In genomic region chr19:12779162-12779993, GRCh38 we compare ENCODE assay signal across 8 cellular contexts. TPM values are rescaled to one million over a fixed set of nuclear protein-coding genes. Genes with fewer than 3 reads are reported as not detected.
DNase-seq lines count a peak whose midpoint lies in the region; ATAC-seq and TF ChIP-seq lines count a peak whose summit lies in the region.

No MANE protein-coding gene starts in this region.

- H3K36me3 Mint-ChIP-seq in activated T-helper 1 cell treated with anti-CD3 and anti-CD28 coated beads, Interleukin-12 subunit alpha, Interleukin-12 subunit beta, Interleukin-2, Interleukin-4 antibody, amounts not matched to agents 30 ng/mL and 10 ng/mL and 1 ng/mL, durations not matched to agents 14 hours and 24 hours and 36 hours (ENCODE audit: low read depth) = no peaks in the 10 kb centered on the region

- WGBS in heart left ventricle, 4 donors = 59 to 69% (median 66%) methylated on average over 13 to 15 of the region's 15 CpGs
- 68 to 74% methylated on average over 15 of the region's 15 CpGs for WGBS in sigmoid colon, 2 donors

- H3K4me1 ChIP-seq in heart left ventricle (peaks cover 6 to 65% (median 55%) of the 10 kb centered on the region in 12 donors), sigmoid colon (peaks cover 0 to 60% (median 52%) of the 10 kb centered on the region in 4 donors)

- peak overlapping the region; percentile 86 for H3K4me3 Mint-ChIP-seq in activated T-helper 1 cell treated with anti-CD3 and anti-CD28 coated beads, Interleukin-12 subunit alpha, Interleukin-12 subunit beta, Interleukin-2, Interleukin-4 antibody, amounts not matched to agents 30 ng/mL and 10 ng/mL and 1 ng/mL, durations not matched to agents 14 hours and 24 hours and 36 hours

- no peaks in the 10 kb centered on the region for H3K27me3 ChIP-seq in heart left ventricle
- no peaks in the 10 kb centered on the region for H3K27me3 ChIP-seq in sigmoid colon

- no peaks in the 10 kb centered on the region for H3K36me3 ChIP-seq in heart left ventricle
- H3K36me3 ChIP-seq in sigmoid colon = no peaks in the 10 kb centered on the region

- TF ChIP-seq CTCF in heart left ventricle (IDR thresholded peaks at IDR 0.05) (peak in 1 of 12 donors; percentile 20), sigmoid colon (IDR thresholded peaks at IDR 0.05) (no peak)

- H3K9me3 ChIP-seq in heart left ventricle = no peaks in the 10 kb centered on the region
- H3K9me3 ChIP-seq in sigmoid colon = no peaks in the 10 kb centered on the region

- peak overlapping the region in 8 of 12 donors; percentile 54 to 83 (median 70) for H3K4me3 ChIP-seq in heart left ventricle
- peak overlapping the region in 2 of 4 donors; percentile 58 to 67 for H3K4me3 ChIP-seq in sigmoid colon

- ATAC-seq in heart left ventricle (peak; percentile 8 to 34 (median 20)), HG02571 (IDR thresholded peaks at IDR 0.05; ENCODE audit: unreplicated experiment) (no peak), HG02870 (IDR thresholded peaks at IDR 0.05; ENCODE audit: unreplicated experiment) (no peak)

- no peak for TF ChIP-seq EP300 in sigmoid colon (IDR thresholded peaks at IDR 0.05)

- H3K27ac ChIP-seq in heart left ventricle (peak overlapping the region; percentile 78 to 99 (median 94)), sigmoid colon (peak overlapping the region; percentile 89 to 97 (median 94))

- H3K27me3 Mint-ChIP-seq in activated T-helper 1 cell treated with anti-CD3 and anti-CD28 coated beads, Interleukin-12 subunit alpha, Interleukin-12 subunit beta, Interleukin-2, Interleukin-4 antibody, amounts not matched to agents 30 ng/mL and 10 ng/mL and 1 ng/mL, durations not matched to agents 14 hours and 24 hours and 36 hours (ENCODE audit: insufficient read depth) = no peaks in the 10 kb centered on the region

- DNase-seq in Daoy (ENCODE audit: low read depth) = peak; percentile 91
- DNase-seq in LHCN-M2 (ENCODE audit: low read depth) = peak; percentile 79
- DNase-seq in activated T-helper 1 cell treated with anti-CD3 and anti-CD28 coated beads, Interleukin-12 subunit alpha, Interleukin-12 subunit beta, Interleukin-2, Interleukin-4 antibody, amounts not matched to agents 30 ng/mL and 10 ng/mL and 1 ng/mL, durations not matched to agents 14 hours and 24 hours and 36 hours (ENCODE audit: low spot score) = no peak
- DNase-seq in heart left ventricle = peak; percentile 74 to 90 (median 81)
- peak; percentile 89 for DNase-seq in sigmoid colon
- DNase-seq in stimulated activated CD4-positive, alpha-beta T cell treated with anti-CD3 and anti-CD28 coated beads, Interleukin-4, amount 100 ng/mL, for 1 hour = no peak

- intact Hi-C loops in activated T-helper 1 cell treated with anti-CD3 and anti-CD28 coated beads, Interleukin-12 subunit alpha, Interleukin-12 subunit beta, Interleukin-2, Interleukin-4 antibody, amounts not matched to agents 30 ng/mL and 10 ng/mL and 1 ng/mL, durations not matched to agents 14 hours and 24 hours and 36 hours (cut with micrococcal nuclease) = loop anchor here (5.0 kb wide), 1 partner anchor 57 kb away; the partner anchor contains the start of gene TNPO2
- intact Hi-C loops in heart left ventricle (cut with DNase I) (loop anchor here in 1 of 10 donors (2.0 kb wide), 1 partner anchor 13 kb away; no protein-coding TSS in a partner anchor), sigmoid colon (cut with DNase I) (no loop called here)

- no peaks in the 10 kb centered on the region for H3K9me3 Mint-ChIP-seq in activated T-helper 1 cell treated with anti-CD3 and anti-CD28 coated beads, Interleukin-12 subunit alpha, Interleukin-12 subunit beta, Interleukin-2, Interleukin-4 antibody, amounts not matched to agents 30 ng/mL and 10 ng/mL and 1 ng/mL, durations not matched to agents 14 hours and 24 hours and 36 hours

- TF ChIP-seq POLR2A in heart left ventricle (IDR thresholded peaks at IDR 0.05) (no peak), sigmoid colon (IDR thresholded peaks at IDR 0.05) (no peak)

- H3K27ac Mint-ChIP-seq in activated T-helper 1 cell treated with anti-CD3 and anti-CD28 coated beads, Interleukin-12 subunit alpha, Interleukin-12 subunit beta, Interleukin-2, Interleukin-4 antibody, amounts not matched to agents 30 ng/mL and 10 ng/mL and 1 ng/mL, durations not matched to agents 14 hours and 24 hours and 36 hours = peak overlapping the region; percentile 45

- peaks cover 42% of the 10 kb centered on the region for H3K4me1 Mint-ChIP-seq in activated T-helper 1 cell treated with anti-CD3 and anti-CD28 coated beads, Interleukin-12 subunit alpha, Interleukin-12 subunit beta, Interleukin-2, Interleukin-4 antibody, amounts not matched to agents 30 ng/mL and 10 ng/mL and 1 ng/mL, durations not matched to agents 14 hours and 24 hours and 36 hours (ENCODE audit: low read depth)

RNA-seq across cellular contexts. Expression of gene HOOK2, which starts 4.0 kb away (rescaled TPM):
- total RNA-seq in Daoy (2014; rRNA removed; shearing (Covaris generic)) = 5.1 and 11.0 TPM in 2 replicates
- total RNA-seq in LHCN-M2 (2014; rRNA removed) = 15.2 and 20.3 TPM in 2 replicates
- polyA plus RNA-seq in LHCN-M2 (2012) = 16.9 TPM
- 13.3 and 15.7 TPM in 2 replicates for total RNA-seq in activated T-helper 1 cell treated with anti-CD3 and anti-CD28 coated beads, Interleukin-12 subunit alpha, Interleukin-12 subunit beta, Interleukin-2, Interleukin-4 antibody, amounts not matched to agents 30 ng/mL and 10 ng/mL and 1 ng/mL, durations not matched to agents 14 hours and 24 hours and 36 hours
- 10 to 100 TPM; 45.5 to 90.1 (median 62.6) TPM for total RNA-seq in heart left ventricle
- 10 to 100 TPM; 29.9 to 83.5 TPM for polyA plus RNA-seq in heart left ventricle
- 10 to 100 TPM; 10.2 to 37.9 (median 12.7) TPM for total RNA-seq in sigmoid colon
- polyA plus RNA-seq in sigmoid colon = 10 to 100 TPM; 36.0 to 80.4 (median 42.1) TPM

RNA-seq across cellular contexts. Expression of gene JUNB, which starts 11.9 kb away (rescaled TPM):
- 61.6 and 66.6 TPM in 2 replicates for total RNA-seq in Daoy (2014; rRNA removed; shearing (Covaris generic))
- total RNA-seq in LHCN-M2 (2014; rRNA removed) (76.8 and 91.4 TPM in 2 replicates), heart left ventricle (100 to 1,000 TPM in 4 of 9 donors, 10 to 100 TPM in 5; 19.6 to 205 (median 67.6) TPM), sigmoid colon (1,000 to 10,000 TPM in 1 of 4 donors, 100 to 1,000 TPM in 3; 125 to 1,252 (median 504) TPM)
- 34.8 TPM for polyA plus RNA-seq in LHCN-M2 (2012)
- total RNA-seq in activated T-helper 1 cell treated with anti-CD3 and anti-CD28 coated beads, Interleukin-12 subunit alpha, Interleukin-12 subunit beta, Interleukin-2, Interleukin-4 antibody, amounts not matched to agents 30 ng/mL and 10 ng/mL and 1 ng/mL, durations not matched to agents 14 hours and 24 hours and 36 hours = 311 and 312 TPM in 2 replicates
- polyA plus RNA-seq in heart left ventricle (10 to 100 TPM; 29.6 to 52.9 TPM), sigmoid colon (100 to 1,000 TPM in 2 of 3 donors, 10 to 100 TPM in 1; 91.6 to 289 (median 249) TPM)

RNA-seq across cellular contexts. Expression of gene PRDX2, which starts 22.2 kb away (rescaled TPM):
- 81.7 and 99.3 TPM in 2 replicates for total RNA-seq in Daoy (2014; rRNA removed; shearing (Covaris generic))
- total RNA-seq in LHCN-M2 (2014; rRNA removed) (101 and 124 TPM in 2 replicates), heart left ventricle (1,000 to 10,000 TPM in 2 of 9 donors, 100 to 1,000 TPM in 7; 435 to 1,432 (median 684) TPM), sigmoid colon (100 to 1,000 TPM; 248 to 312 (median 264) TPM)
- 111 TPM for polyA plus RNA-seq in LHCN-M2 (2012)
- total RNA-seq in activated T-helper 1 cell treated with anti-CD3 and anti-CD28 coated beads, Interleukin-12 subunit alpha, Interleukin-12 subunit beta, Interleukin-2, Interleukin-4 antibody, amounts not matched to agents 30 ng/mL and 10 ng/mL and 1 ng/mL, durations not matched to agents 14 hours and 24 hours and 36 hours = 277 and 280 TPM in 2 replicates
- polyA plus RNA-seq in heart left ventricle (100 to 1,000 TPM; 544 to 645 TPM), sigmoid colon (100 to 1,000 TPM; 277 to 379 (median 284) TPM)

RNA-seq across cellular contexts. Expression of gene THSD8, which starts 22.5 kb away (rescaled TPM):
- not detected in 2 replicates for total RNA-seq in Daoy (2014; rRNA removed; shearing (Covaris generic))
- total RNA-seq in LHCN-M2 (2014; rRNA removed) (not detected in 2 replicates), heart left ventricle (1 to 10 TPM in 7 of 9 donors, not detected in 2; 1.2 to 6.8 (median 2.2) TPM), sigmoid colon (not detected)
- 22.8 TPM for polyA plus RNA-seq in LHCN-M2 (2012)
- total RNA-seq in activated T-helper 1 cell treated with anti-CD3 and anti-CD28 coated beads, Interleukin-12 subunit alpha, Interleukin-12 subunit beta, Interleukin-2, Interleukin-4 antibody, amounts not matched to agents 30 ng/mL and 10 ng/mL and 1 ng/mL, durations not matched to agents 14 hours and 24 hours and 36 hours = 28.0 and 28.1 TPM in 2 replicates
- polyA plus RNA-seq in heart left ventricle (1 to 10 TPM in 1 of 2 donors, under 1 TPM in 1; 0.35 to 3.2 TPM), sigmoid colon (1 to 10 TPM in 2 of 3 donors, not detected in 1; 2.5 to 2.8 TPM)

RNA-seq across cellular contexts. Expression of gene RNASEH2A, which starts 27.0 kb away (rescaled TPM):
- 75.8 and 76.9 TPM in 2 replicates for total RNA-seq in Daoy (2014; rRNA removed; shearing (Covaris generic))
- total RNA-seq in LHCN-M2 (2014; rRNA removed) = 56.2 and 59.5 TPM in 2 replicates
- 58.3 TPM for polyA plus RNA-seq in LHCN-M2 (2012)
- 36.1 and 37.5 TPM in 2 replicates for total RNA-seq in activated T-helper 1 cell treated with anti-CD3 and anti-CD28 coated beads, Interleukin-12 subunit alpha, Interleukin-12 subunit beta, Interleukin-2, Interleukin-4 antibody, amounts not matched to agents 30 ng/mL and 10 ng/mL and 1 ng/mL, durations not matched to agents 14 hours and 24 hours and 36 hours
- 1 to 10 TPM in 8 of 9 donors, under 1 TPM in 1; 0.63 to 7.6 (median 4.0) TPM for total RNA-seq in heart left ventricle
- polyA plus RNA-seq in heart left ventricle = 1 to 10 TPM; 1.3 to 8.6 TPM
- total RNA-seq in sigmoid colon = 1 to 10 TPM; 1.9 to 3.7 (median 3.0) TPM
- polyA plus RNA-seq in sigmoid colon = 10 to 100 TPM in 1 of 3 donors, 1 to 10 TPM in 2; 6.2 to 22.1 (median 7.2) TPM

Comparison
In these comparisons a context has a peak if more than half of its experiments do, and no peak if none do; other contexts are left out.
1. DNase-seq: peak in Daoy (single experiment), LHCN-M2 (single experiment), heart left ventricle (5 of 5) and sigmoid colon (single experiment); none in activated T-helper 1 cell treated with anti-CD3 and anti-CD28 coated beads, Interleukin-12 subunit alpha, Interleukin-12 subunit beta, Interleukin-2, Interleukin-4 antibody, amounts not matched to agents 30 ng/mL and 10 ng/mL and 1 ng/mL, durations not matched to agents 14 hours and 24 hours and 36 hours (single experiment) and stimulated activated CD4-positive, alpha-beta T cell treated with anti-CD3 and anti-CD28 coated beads, Interleukin-4, amount 100 ng/mL, for 1 hour (single experiment).
2. ATAC-seq: peak in heart left ventricle (4 of 4); none in HG02571 (single experiment) and HG02870 (single experiment).